1 cellular context compared by ENCODE assay signal in the genomic region with DNA sequence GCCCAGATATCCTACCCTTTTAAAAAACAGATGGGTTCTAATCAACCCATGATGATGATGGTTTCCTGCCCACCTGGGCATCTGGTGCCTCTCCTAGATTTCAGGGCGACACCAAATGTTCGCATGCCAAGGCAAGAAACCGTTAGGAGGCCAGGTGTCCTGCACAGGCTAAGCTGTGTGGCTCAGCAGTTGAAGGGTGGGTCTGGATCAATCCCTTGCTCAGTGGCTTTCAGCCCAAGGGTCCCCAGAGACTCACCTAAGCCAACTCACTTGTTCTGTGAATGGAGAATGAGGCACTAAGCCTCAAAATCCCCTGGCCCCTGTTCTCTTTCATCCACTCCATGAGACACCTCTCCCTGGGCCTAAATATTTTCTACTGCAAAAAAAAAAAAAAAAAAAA.
TF ChIP-seq lines count a peak whose summit lies in the region.

No MANE protein-coding gene starts in this region.

TF ChIP-seq in H1, 55 proteins besides CTCF, POLR2A, EP300 and RAD21 (continued from another document):
- TF ChIP-seq RNF2 (IDR thresholded peaks at IDR 0.05; ENCODE audit: borderline replicate concordance, low read depth, low read length, missing control alignments, poor library complexity, severe bottlenecking) = no peak
- TF ChIP-seq EZH2 (IDR thresholded peaks at IDR 0.05; ENCODE audit: low read depth, low read length, severe bottlenecking) = no peak
TF ChIP-seq in H1: peak in this region for 0.
